Comparison of ENCODE assay signal across 30 cellular contexts in genomic region chr6:40039042-40039441, GRCh38.
"Had no signal": no experiment of that assay in that cellular context is flagged by ENCODE, and none has a peak within 500 bp of the region (broad histone marks: within the 10 kb centered on the region; RNA-seq: fewer than 3 reads in every experiment).

No MANE protein-coding gene starts in this region.

- H3K36me3 Mint-ChIP-seq: natural killer cell treated with Interleukin-12 subunit alpha and Interleukin-12 subunit beta and Interleukin-15 and Interleukin-18, amount 100 ng/mL, for 72 hours; stimulated activated memory B cell treated with anti-CD40 and anti-IgM and Interleukin-4, amounts not matched to agents 10 μg/mL and 1 μg/mL and 100 μg/mL, for 72 hours had no signal

- ATAC-seq: naive thymus-derived CD8-positive, alpha-beta T cell; natural killer cell treated with Interleukin-12 subunit alpha and Interleukin-12 subunit beta and Interleukin-15 and Interleukin-18, amount 100 ng/mL, for 72 hours; pancreas; right cardiac atrium; right lobe of liver; stimulated activated memory B cell treated with anti-CD40 and anti-IgM and Interleukin-4, amounts not matched to agents 10 μg/mL and 1 μg/mL and 100 μg/mL, for 72 hours; stimulated activated naive CD8-positive, alpha-beta T cell treated with anti-CD3 and anti-CD28 coated beads, Interleukin-15, amount 100 ng/mL, for 72 hours; stimulated activated naive CD8-positive, alpha-beta T cell treated with anti-CD3 and anti-CD28 coated beads, Interleukin-15, Interleukin-2, amounts not matched to agents 100 U/mL and 50 U/mL, for 24 hours had no signal

- H3K27me3 Mint-ChIP-seq: stimulated activated memory B cell treated with anti-CD40 and anti-IgM and Interleukin-4, amounts not matched to agents 10 μg/mL and 1 μg/mL and 100 μg/mL, for 72 hours had no signal

- H3K9me3 ChIP-seq: neutrophil, pancreas, prostate gland, right lobe of liver, suprapubic skin, testis, vagina had no signal

- H3K4me3 ChIP-seq: pancreas, prostate gland, right lobe of liver, sigmoid colon, suprapubic skin, testis, tibial nerve, upper lobe of left lung, vagina had no signal

- H3K4me1 Mint-ChIP-seq: naive thymus-derived CD8-positive, alpha-beta T cell; nephron progenitor cell; neural crest cell; stimulated activated memory B cell treated with anti-CD40 and anti-IgM and Interleukin-4, amounts not matched to agents 10 μg/mL and 1 μg/mL and 100 μg/mL, for 72 hours; stimulated activated naive CD8-positive, alpha-beta T cell treated with anti-CD3 and anti-CD28 coated beads, Interleukin-15, amount 100 ng/mL, for 72 hours had no signal

- H3K27ac ChIP-seq: neutrophil, pancreas, prostate gland, right lobe of liver, sigmoid colon, suprapubic skin, testis, tibial nerve, upper lobe of left lung, vagina had no signal

- H3K27me3 ChIP-seq: neutrophil, pancreas, right lobe of liver, sigmoid colon, suprapubic skin, testis, tibial nerve, upper lobe of left lung, vagina had no signal

- FAIRE-seq: pancreas, small intestine, urothelium cell line had no signal

- H3K36me3 ChIP-seq: neutrophil, pancreas, prostate gland, right lobe of liver, sigmoid colon, suprapubic skin, tibial nerve, upper lobe of left lung, vagina had no signal

- H3K27ac Mint-ChIP-seq: naive thymus-derived CD8-positive, alpha-beta T cell; natural killer cell treated with Interleukin-12 subunit alpha and Interleukin-12 subunit beta and Interleukin-15 and Interleukin-18, amount 100 ng/mL, for 72 hours; nephron progenitor cell; stimulated activated memory B cell treated with anti-CD40 and anti-IgM and Interleukin-4, amounts not matched to agents 10 μg/mL and 1 μg/mL and 100 μg/mL, for 72 hours; stimulated activated naive CD8-positive, alpha-beta T cell treated with anti-CD3 and anti-CD28 coated beads, Interleukin-15, amount 100 ng/mL, for 72 hours had no signal

- H3K9me3 Mint-ChIP-seq: natural killer cell treated with Interleukin-12 subunit alpha and Interleukin-12 subunit beta and Interleukin-15 and Interleukin-18, amount 100 ng/mL, for 72 hours had no signal

- DNase-seq: naive thymus-derived CD8-positive, alpha-beta T cell; nephron progenitor cell; nucleus accumbens; pancreas; retina; right cardiac atrium; right lobe of liver; sigmoid colon; small intestine; stimulated activated CD4-positive, alpha-beta T cell treated with anti-CD3 and anti-CD28 coated beads, Interleukin-15, amount 100 ng/mL, for 24 hours; stimulated activated CD4-positive, alpha-beta T cell treated with anti-CD3 and anti-CD28 coated beads, Interleukin-2, amount 100 ng/mL, for 24 hours; stimulated activated CD4-positive, alpha-beta T cell treated with anti-CD3 and anti-CD28 coated beads, Interleukin-2, amount 100 ng/mL, for 48 hours; stimulated activated CD4-positive, alpha-beta T cell treated with anti-CD3 and anti-CD28 coated beads, Interleukin-4, amount 100 ng/mL, for 4 hours; stimulated activated CD8-positive, alpha-beta memory T cell treated with anti-CD3 and anti-CD28 coated beads, Interleukin-4, amount 100 ng/mL, for 48 hours; stimulated activated naive CD4-positive, alpha-beta T cell; stimulated activated naive CD8-positive, alpha-beta T cell treated with anti-CD3 and anti-CD28 coated beads, Interleukin-15, amount 100 ng/mL, for 72 hours; stimulated activated naive CD8-positive, alpha-beta T cell treated with anti-CD3 and anti-CD28 coated beads, Interleukin-15, Interleukin-2, amounts not matched to agents 100 U/mL and 50 U/mL, for 24 hours; substantia nigra; testis; trophoblast cell; upper lobe of left lung had no signal

- H3K4me1 ChIP-seq: pancreas, prostate gland, right lobe of liver, sigmoid colon, suprapubic skin, testis, tibial nerve, upper lobe of left lung, vagina had no signal

- H3K4me3 Mint-ChIP-seq: naive thymus-derived CD8-positive, alpha-beta T cell; natural killer cell treated with Interleukin-12 subunit alpha and Interleukin-12 subunit beta and Interleukin-15 and Interleukin-18, amount 100 ng/mL, for 72 hours; nephron progenitor cell; neural crest cell; stimulated activated memory B cell treated with anti-CD40 and anti-IgM and Interleukin-4, amounts not matched to agents 10 μg/mL and 1 μg/mL and 100 μg/mL, for 72 hours; stimulated activated naive CD8-positive, alpha-beta T cell treated with anti-CD3 and anti-CD28 coated beads, Interleukin-15, amount 100 ng/mL, for 72 hours had no signal
